17 cellular contexts compared by ENCODE assay signal in genomic region chr4:142557220-142557801, GRCh38.
"Had no signal": no experiment of that assay in that cellular context is flagged by ENCODE, and none has a peak within 500 bp of the region (broad histone marks: within the 10 kb centered on the region; RNA-seq: fewer than 3 reads in every experiment).

No MANE protein-coding gene starts in this region.

- H3K27ac Mint-ChIP-seq: endodermal cell; memory B cell; nephron; stimulated activated naive B cell treated with anti-CD40 and anti-IgM and Interleukin-4, amounts not matched to agents 10 μg/mL and 1 μg/mL and 100 μg/mL, for 72 hours had no signal

- ATAC-seq: left lung; psoas muscle; right lobe of liver; stimulated activated naive B cell treated with anti-CD40 and anti-IgM and Interleukin-4, amounts not matched to agents 10 μg/mL and 1 μg/mL and 100 μg/mL, for 72 hours; upper lobe of right lung had no signal

- DNase-seq: anterior cingulate cortex; cerebellar nuclear complex; dermis blood vessel endothelial cell; endodermal cell; erythroblast; left lung; psoas muscle; right lobe of liver; SHP77 treated with DMSO at 0.1 percent for 48 hours; stimulated activated CD4-positive, alpha-beta T cell treated with anti-CD3 and anti-CD28 coated beads, Interleukin-2, amount 100 ng/mL, for 24 hours; stimulated activated naive B cell treated with anti-CD40 and anti-IgM and Interleukin-4, amounts not matched to agents 10 μg/mL and 1 μg/mL and 100 μg/mL, for 72 hours; T1000; upper lobe of right lung had no signal

- H3K27ac ChIP-seq: left lung, psoas muscle, right lobe of liver, suprapubic skin, upper lobe of right lung, VCaP had no signal

- H3K36me3 ChIP-seq: left lung, right lobe of liver, suprapubic skin, upper lobe of right lung had no signal

- H3K4me3 Mint-ChIP-seq: endodermal cell; memory B cell; nephron; stimulated activated naive B cell treated with anti-CD40 and anti-IgM and Interleukin-4, amounts not matched to agents 10 μg/mL and 1 μg/mL and 100 μg/mL, for 72 hours had no signal

- H3K4me1 Mint-ChIP-seq: memory B cell; stimulated activated naive B cell treated with anti-CD40 and anti-IgM and Interleukin-4, amounts not matched to agents 10 μg/mL and 1 μg/mL and 100 μg/mL, for 72 hours had no signal

- H3K4me1 ChIP-seq: left lung, psoas muscle, right lobe of liver, suprapubic skin had no signal

- H3K36me3 Mint-ChIP-seq: memory B cell; stimulated activated naive B cell treated with anti-CD40 and anti-IgM and Interleukin-4, amounts not matched to agents 10 μg/mL and 1 μg/mL and 100 μg/mL, for 72 hours had no signal

- H3K27me3 ChIP-seq: left lung, right lobe of liver, suprapubic skin, upper lobe of right lung had no signal

- H3K9me3 ChIP-seq: left lung, psoas muscle, right lobe of liver, suprapubic skin, upper lobe of right lung had no signal

- H3K4me3 ChIP-seq: left lung, psoas muscle, right lobe of liver, suprapubic skin, upper lobe of right lung had no signal

- H3K27me3 Mint-ChIP-seq: memory B cell; stimulated activated naive B cell treated with anti-CD40 and anti-IgM and Interleukin-4, amounts not matched to agents 10 μg/mL and 1 μg/mL and 100 μg/mL, for 72 hours had no signal

- H3K9me3 Mint-ChIP-seq: endodermal cell; nephron; stimulated activated naive B cell treated with anti-CD40 and anti-IgM and Interleukin-4, amounts not matched to agents 10 μg/mL and 1 μg/mL and 100 μg/mL, for 72 hours had no signal
